In genomic region chr17:21209511-21210175, GRCh38 we compare ENCODE assay signal across 10 cellular contexts. TPM values are rescaled to one million over a fixed set of nuclear protein-coding genes. Genes with fewer than 3 reads are reported as not detected.
A peak's percentile ranks its signal among the peaks of the same experiment; 100 is the strongest.
DNase-seq lines count a peak whose midpoint lies in the region; ATAC-seq, FAIRE-seq and TF ChIP-seq lines count a peak whose summit lies in the region.
"Had no signal": no experiment of that assay in that cellular context is flagged by ENCODE, and none has a peak within 500 bp of the region (broad histone marks: within the 10 kb centered on the region; RNA-seq: fewer than 3 reads in every experiment).

No MANE protein-coding gene starts in this region.

- H3K27ac ChIP-seq in neural progenitor cell = no peak overlapping the region

- peaks cover 53% of the 10 kb centered on the region for H3K4me1 Mint-ChIP-seq in activated naive CD4-positive, alpha-beta T cell treated with anti-CD3 and anti-CD28 coated beads, Interleukin-2, amount 50 U/mL, for 24 hours
- H3K4me1 Mint-ChIP-seq in neural progenitor cell = peaks cover 37% of the 10 kb centered on the region

- intact Hi-C loops in Right ventricle myocardium superior (cut with DNase I) = loop anchor here (10.0 kb wide), 2 partner anchors 55 to 85 kb away; partner anchors contain the start of gene DHRS7B

- no peak for DNase-seq in activated naive CD4-positive, alpha-beta T cell treated with anti-CD3 and anti-CD28 coated beads, Interleukin-2, amount 50 U/mL, for 16 hours
- DNase-seq in Right ventricle myocardium superior = peak; percentile 73
- DNase-seq in neural progenitor cell (ENCODE audit: low spot score) = no peak
- no peak for DNase-seq in NCI-H748 (lab: John Stamatoyannopoulos, UW; ENCODE audit: unreplicated experiment)
- no peak for DNase-seq in NCI-H69 (lab: John Stamatoyannopoulos, UW)
- DNase-seq in GM12892 (ENCODE audit: insufficient read length) = no peak
- DNase-seq: dermis blood vessel endothelial cell, SHP77 had no signal

- ATAC-seq in Right ventricle myocardium superior (ENCODE audit: poor library complexity) = peak; percentile 30
- no peak for ATAC-seq in HG03565 (IDR thresholded peaks at IDR 0.05; ENCODE audit: unreplicated experiment)

- H3K27ac Mint-ChIP-seq in activated naive CD4-positive, alpha-beta T cell treated with anti-CD3 and anti-CD28 coated beads, Interleukin-2, amount 50 U/mL, for 24 hours = peak overlapping the region; percentile 30
- no peak overlapping the region for H3K27ac Mint-ChIP-seq in neural progenitor cell

- no peak for FAIRE-seq in GM12892 (lab: Jason Lieb, UNC)

- H3K27me3 Mint-ChIP-seq in activated naive CD4-positive, alpha-beta T cell treated with anti-CD3 and anti-CD28 coated beads, Interleukin-2, amount 50 U/mL, for 24 hours = no peaks in the 10 kb centered on the region
- H3K27me3 Mint-ChIP-seq in neural progenitor cell (ENCODE audit: insufficient read depth, low read depth) = no peaks in the 10 kb centered on the region

- H3K4me1 ChIP-seq in neural progenitor cell = peaks cover 21% of the 10 kb centered on the region

- peaks cover 89% of the 10 kb centered on the region for H4K20me1 ChIP-seq in neural progenitor cell (ENCODE audit: low read depth)

- H3K4me3 ChIP-seq in neural progenitor cell = no peak overlapping the region

- peaks cover 4% of the 10 kb centered on the region for H3F3A ChIP-seq in neural progenitor cell (ENCODE audit: low read depth)

- H3K36me3 Mint-ChIP-seq in activated naive CD4-positive, alpha-beta T cell treated with anti-CD3 and anti-CD28 coated beads, Interleukin-2, amount 50 U/mL, for 24 hours = no peaks in the 10 kb centered on the region
- H3K36me3 Mint-ChIP-seq in neural progenitor cell = no peaks in the 10 kb centered on the region

- no peaks in the 10 kb centered on the region for H3K27me3 ChIP-seq in neural progenitor cell

- H2AFZ ChIP-seq in neural progenitor cell (replicated peaks) = no peak overlapping the region

- TF ChIP-seq CTCF in neural progenitor cell (IDR thresholded peaks at IDR 0.05) = no peak

- no peak overlapping the region for H3K9ac ChIP-seq in neural progenitor cell

- peak overlapping the region; percentile 11 for H3K4me3 Mint-ChIP-seq in activated naive CD4-positive, alpha-beta T cell treated with anti-CD3 and anti-CD28 coated beads, Interleukin-2, amount 50 U/mL, for 24 hours
- H3K4me3 Mint-ChIP-seq in neural progenitor cell = no peak overlapping the region

- H3K79me2 ChIP-seq in neural progenitor cell (ENCODE audit: low read depth) = peaks cover 92% of the 10 kb centered on the region

- H3K9me3 ChIP-seq in neural progenitor cell (ENCODE audit: low read depth) = no peaks in the 10 kb centered on the region

- H3K9me3 Mint-ChIP-seq in activated naive CD4-positive, alpha-beta T cell treated with anti-CD3 and anti-CD28 coated beads, Interleukin-2, amount 50 U/mL, for 24 hours = no peaks in the 10 kb centered on the region
- H3K9me3 Mint-ChIP-seq in neural progenitor cell = no peaks in the 10 kb centered on the region

- H3K4me2 ChIP-seq in neural progenitor cell = peak overlapping the region; percentile 10

- TF ChIP-seq POLR2A in GM12892 (IDR thresholded peaks at IDR 0.05; ENCODE audit: low read depth, low read length) = no peak

- no peaks in the 10 kb centered on the region for H3K36me3 ChIP-seq in neural progenitor cell

RNA-seq across cellular contexts. Expression of gene TMEM11, which starts 4.3 kb away (rescaled TPM):
- 31.9 TPM for total RNA-seq in Right ventricle myocardium superior
- total RNA-seq in neural progenitor cell (ENCODE audit: low replicate concordance) = 17.3 and 20.9 TPM in 2 replicates
- 14.9 TPM for polyA plus RNA-seq in GM12892 (2012; ENCODE audit: missing spikeins)

RNA-seq across cellular contexts. Expression of gene NATD1, which starts 43.6 kb away (rescaled TPM):
- total RNA-seq in Right ventricle myocardium superior = 19.1 TPM
- total RNA-seq in neural progenitor cell (ENCODE audit: low replicate concordance) = 4.3 and 7.8 TPM in 2 replicates
- 0.32 TPM for polyA plus RNA-seq in GM12892 (2012; ENCODE audit: missing spikeins)
